In the genomic region with DNA sequence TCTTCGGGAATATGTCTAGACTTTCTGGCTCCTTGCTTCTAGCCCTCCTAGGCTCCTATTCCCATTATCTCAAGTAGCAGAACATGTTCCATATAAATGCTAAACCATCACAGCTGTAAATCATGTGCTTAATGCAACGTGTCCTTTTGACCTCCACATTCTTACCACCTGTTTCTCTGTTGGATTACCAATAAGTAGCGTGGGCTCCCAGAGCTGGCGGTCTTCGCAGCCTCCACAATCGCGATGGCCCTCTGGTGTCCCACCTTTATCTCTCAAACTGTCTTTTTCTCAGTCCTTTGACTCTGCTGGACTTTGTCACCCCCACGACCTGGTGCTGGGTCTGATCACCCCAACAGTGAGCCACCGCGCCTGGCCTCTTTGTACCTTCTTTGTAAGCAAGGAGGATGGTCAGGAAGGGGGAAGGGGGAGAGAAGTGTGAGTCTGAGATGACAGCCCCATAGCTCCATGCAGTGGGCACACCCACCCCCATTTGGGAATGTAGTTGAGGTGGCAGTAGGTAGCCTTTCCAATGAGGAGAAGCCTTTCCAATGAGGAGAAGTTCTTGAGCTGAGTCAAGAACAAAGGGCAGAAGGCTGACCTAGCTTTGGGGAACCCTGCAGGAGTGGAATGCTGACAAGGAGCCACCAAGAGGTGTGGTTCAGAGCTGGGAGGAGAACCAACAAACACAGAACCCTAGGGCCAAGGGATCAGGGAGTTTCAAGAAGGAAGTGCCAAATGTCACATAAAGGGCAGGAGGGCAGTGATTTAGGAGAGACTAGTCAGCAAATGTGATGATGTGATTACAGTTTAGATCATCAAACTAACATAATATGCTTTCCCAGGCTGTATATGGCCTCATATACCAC, we compare ENCODE assay signal across 1 cellular context.
TF ChIP-seq lines count a peak whose summit lies in the region.

No MANE protein-coding gene starts in this region.

TF ChIP-seq in K562, 482 proteins besides CTCF, POLR2A, EP300 and RAD21:
- TF ChIP-seq KDM4B (IDR thresholded peaks at IDR 0.05; ENCODE audit: borderline replicate concordance in 2 of 2, low read depth in 1 of 2) = no peak
- no peak for TF ChIP-seq ZNF785 (CRISPR knock-in tag; IDR thresholded peaks at IDR 0.05)
- TF ChIP-seq, protein P1, sequence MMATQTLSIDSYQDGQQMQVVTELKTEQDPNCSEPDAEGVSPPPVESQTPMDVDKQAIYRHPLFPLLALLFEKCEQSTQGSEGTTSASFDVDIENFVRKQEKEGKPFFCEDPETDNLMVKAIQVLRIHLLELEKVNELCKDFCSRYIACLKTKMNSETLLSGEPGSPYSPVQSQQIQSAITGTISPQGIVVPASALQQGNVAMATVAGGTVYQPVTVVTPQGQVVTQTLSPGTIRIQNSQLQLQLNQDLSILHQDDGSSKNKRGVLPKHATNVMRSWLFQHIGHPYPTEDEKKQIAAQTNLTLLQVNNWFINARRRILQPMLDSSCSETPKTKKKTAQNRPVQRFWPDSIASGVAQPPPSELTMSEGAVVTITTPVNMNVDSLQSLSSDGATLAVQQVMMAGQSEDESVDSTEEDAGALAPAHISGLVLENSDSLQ (IDR thresholded peaks at IDR 0.05) = no peak; the same call in 1 of the 2 replicates
- peak; percentile 56 for TF ChIP-seq CBFA2T3 (IDR thresholded peaks at IDR 0.05)
- TF ChIP-seq CBFA2T2 (conservative IDR thresholded peaks at IDR 0.05) = peak; percentile 8
- peak; percentile 36 for TF ChIP-seq MEIS2 (IDR thresholded peaks at IDR 0.05; ENCODE audit: partially characterized antibody)
- TF ChIP-seq KLF10 (CRISPR knock-in tag; IDR thresholded peaks at IDR 0.05) = no peak
- TF ChIP-seq SPI1 (IDR thresholded peaks at IDR 0.05; ENCODE audit: borderline replicate concordance, low read depth, low read length) = peak; percentile 27; the same call in 1 of the 2 replicates
- TF ChIP-seq ZBTB1 (CRISPR knock-in tag; IDR thresholded peaks at IDR 0.05; ENCODE audit: borderline replicate concordance, low read depth) = no peak
- TF ChIP-seq ZNF316 (IDR thresholded peaks at IDR 0.05) = 0 out of 2 replicates have a peak, but pooled peaks have one; percentile 18
